ENCODE assay signal across 16 cellular contexts in genomic region chr17:42781639-42782401, GRCh38. TPM values are rescaled to one million over a fixed set of nuclear protein-coding genes. Genes with fewer than 3 reads are reported as not detected.
DNase-seq lines count a peak whose midpoint lies in the region; ATAC-seq, FAIRE-seq and TF ChIP-seq lines count a peak whose summit lies in the region.
"Had no signal": no experiment of that assay in that cellular context is flagged by ENCODE, and none has a peak within 500 bp of the region (broad histone marks: within the 10 kb centered on the region; RNA-seq: fewer than 3 reads in every experiment).

No MANE protein-coding gene starts in this region.

- peaks cover 44% of the 10 kb centered on the region for H4K20me1 ChIP-seq in astrocyte (ENCODE audit: insufficient read depth, low read length)

- DNase-seq in GM10266 (ENCODE audit: extremely low spot score): peak; percentile 44
- DNase-seq in astrocyte (ENCODE audit: low read depth): no peak
- DNase-seq in glutamatergic neuron: no peak
- no peak for DNase-seq in hypothalamus (lab: John Stamatoyannopoulos, UW)
- DNase-seq in activated naive CD4-positive, alpha-beta T cell (lab: John Stamatoyannopoulos, UW): no peak
- no peak for DNase-seq in T1000 (lab: John Stamatoyannopoulos, UW)
- DNase-seq: activated CD4-positive, alpha-beta T cell treated with anti-CD3 and anti-CD28 coated beads for 4 hours; hippocampal formation; NCI-H748 treated with DMSO at 0.1 percent for 48 hours; uterus had no signal

- H3K27me3 Mint-ChIP-seq in astrocyte (ENCODE audit: low read depth, unreplicated experiment) (no peaks in the 10 kb centered on the region), glutamatergic neuron (ENCODE audit: unreplicated experiment) (peaks cover 18% of the 10 kb centered on the region)

- FAIRE-seq in astrocyte (lab: Jason Lieb, UNC): no peak
- FAIRE-seq: D721Med had no signal

- H3K4me1 Mint-ChIP-seq in astrocyte (ENCODE audit: low read depth, unreplicated experiment) (peaks cover 25% of the 10 kb centered on the region), glutamatergic neuron (ENCODE audit: low read depth, unreplicated experiment) (no peaks in the 10 kb centered on the region)

- H3K9me3 Mint-ChIP-seq in astrocyte (ENCODE audit: unreplicated experiment) (no peaks in the 10 kb centered on the region), glutamatergic neuron (ENCODE audit: unreplicated experiment) (peaks cover 8% of the 10 kb centered on the region)
- H3K9me3 Mint-ChIP-seq: activated T-helper 17 cell treated with anti-CD3 and anti-CD28 coated beads, Interleukin-2, amount 50 U/mL, for 72 hours had no signal

- TF ChIP-seq CTCF in GM10266 (IDR thresholded peaks at IDR 0.05; ENCODE audit: control insufficient read depth, insufficient read depth, low read depth, missing control alignments): no peak
- TF ChIP-seq CTCF in astrocyte (IDR thresholded peaks at IDR 0.05; ENCODE audit: insufficient read depth, low read depth, low read length): no peak
- no peak for TF ChIP-seq CTCF in glutamatergic neuron (IDR thresholded peaks at IDR 0.05; ENCODE audit: partially characterized antibody, unreplicated experiment)

- no peaks in the 10 kb centered on the region for H3K27me3 ChIP-seq in astrocyte (ENCODE audit: insufficient read depth, low read length)
- H3K27me3 ChIP-seq in skeletal muscle satellite cell (ENCODE audit: control insufficient read depth, insufficient read depth, low read length): peaks cover 48% of the 10 kb centered on the region

- H3K4me3 ChIP-seq in astrocyte (ENCODE audit: insufficient read depth, low read depth, low read length) (peak overlapping the region; percentile 85), skeletal muscle satellite cell (ENCODE audit: low read length) (peak overlapping the region; percentile 73)

- peak overlapping the region; percentile 96 for H3K4me2 ChIP-seq in astrocyte (ENCODE audit: low read length)
- H3K4me2 ChIP-seq in skeletal muscle satellite cell (ENCODE audit: low read length): peak overlapping the region; percentile 93

- H3K4me1 ChIP-seq in astrocyte (ENCODE audit: insufficient read depth, low read length) (peaks cover 43% of the 10 kb centered on the region), skeletal muscle satellite cell (ENCODE audit: control insufficient read depth, insufficient read depth, low read length) (peaks cover 50% of the 10 kb centered on the region)

- H3K27ac Mint-ChIP-seq in astrocyte (ENCODE audit: unreplicated experiment) (peak overlapping the region; percentile 83), glutamatergic neuron (ENCODE audit: unreplicated experiment) (no peak overlapping the region)
- H3K27ac Mint-ChIP-seq: activated T-helper 17 cell treated with anti-CD3 and anti-CD28 coated beads, Interleukin-2, amount 50 U/mL, for 72 hours had no signal

- H3K79me2 ChIP-seq in astrocyte (ENCODE audit: insufficient read depth, low read length): peaks cover 47% of the 10 kb centered on the region

- H3K4me3 Mint-ChIP-seq in astrocyte (ENCODE audit: unreplicated experiment) (peak overlapping the region; percentile 92), glutamatergic neuron (ENCODE audit: unreplicated experiment) (peak overlapping the region; percentile 77)
- H3K4me3 Mint-ChIP-seq: activated T-helper 17 cell treated with anti-CD3 and anti-CD28 coated beads, Interleukin-2, amount 50 U/mL, for 72 hours had no signal

- ATAC-seq in HG02678 (IDR thresholded peaks at IDR 0.05; ENCODE audit: unreplicated experiment): no peak

- peaks cover 10% of the 10 kb centered on the region for H3K36me3 ChIP-seq in astrocyte (ENCODE audit: insufficient read depth, low read length)
- H3K36me3 ChIP-seq in skeletal muscle satellite cell (ENCODE audit: insufficient read depth, low read length): peaks cover 29% of the 10 kb centered on the region
- H3K36me3 ChIP-seq: uterus had no signal

- H3K27ac ChIP-seq in astrocyte (ENCODE audit: low read depth, low read length): peak overlapping the region; percentile 10
- H3K27ac ChIP-seq: uterus had no signal

- H3K36me3 Mint-ChIP-seq in astrocyte (ENCODE audit: low read depth, unreplicated experiment) (peaks cover 11% of the 10 kb centered on the region), glutamatergic neuron (ENCODE audit: unreplicated experiment) (peaks cover 5% of the 10 kb centered on the region)

- H2AFZ ChIP-seq in astrocyte (ENCODE audit: low read depth, low read length): no peak overlapping the region

- H3K9me3 ChIP-seq in astrocyte (ENCODE audit: insufficient read depth, low read depth, low read length): no peaks in the 10 kb centered on the region
- no peaks in the 10 kb centered on the region for H3K9me3 ChIP-seq in skeletal muscle satellite cell (replicated peaks; ENCODE audit: low read length)
- H3K9me3 ChIP-seq: uterus had no signal

- H3K9ac ChIP-seq in astrocyte (ENCODE audit: low read length) (peak overlapping the region; percentile 85), skeletal muscle satellite cell (ENCODE audit: low read depth, low read length) (peak overlapping the region; percentile 80)

RNA-seq across cellular contexts. Expression of gene WNK4, which starts 1.4 kb away (rescaled TPM):
- 22.8 and 34.8 TPM in 2 replicates for total RNA-seq in astrocyte
- 2.7 TPM for total RNA-seq in glutamatergic neuron (ENCODE audit: unreplicated experiment)
- total RNA-seq in skeletal muscle satellite cell (2012; rRNA removed): 0.76 and 2.0 TPM in 2 replicates
- total RNA-seq: skeletal muscle tissue had no signal

RNA-seq across cellular contexts. Expression of gene VPS25, which starts 8.6 kb away (rescaled TPM):
- total RNA-seq in astrocyte (49.5 and 53.2 TPM in 2 replicates), glutamatergic neuron (ENCODE audit: unreplicated experiment) (84.3 TPM)
- total RNA-seq in skeletal muscle satellite cell (2012; rRNA removed): 73.3 and 78.2 TPM in 2 replicates

RNA-seq across cellular contexts. Expression of gene COA3, which starts 16.7 kb away (rescaled TPM):
- total RNA-seq in astrocyte (31.8 and 34.3 TPM in 2 replicates), glutamatergic neuron (ENCODE audit: unreplicated experiment) (56.7 TPM)
- 53.2 and 55.9 TPM in 2 replicates for total RNA-seq in skeletal muscle satellite cell (2012; rRNA removed)

RNA-seq across cellular contexts. Expression of gene CNTD1, which starts 16.8 kb away (rescaled TPM):
- not detected in 2 replicates for total RNA-seq in astrocyte
- not detected for total RNA-seq in glutamatergic neuron (ENCODE audit: unreplicated experiment)
- total RNA-seq in skeletal muscle satellite cell (2012; rRNA removed): under 0.01 TPM in 1 of 2 replicates, not detected in the other
- total RNA-seq: mononuclear cell had no signal

RNA-seq across cellular contexts. Expression of gene RAMP2, which starts 20.8 kb away (rescaled TPM):
- total RNA-seq in astrocyte (6.1 and 6.8 TPM in 2 replicates), glutamatergic neuron (ENCODE audit: unreplicated experiment) (4.6 TPM)
- 1.5 TPM in 1 of 2 replicates, not detected in the other for total RNA-seq in skeletal muscle satellite cell (2012; rRNA removed)
- total RNA-seq: activated T-helper 17 cell treated with anti-CD3 and anti-CD28 coated beads, Interleukin-2, amount 50 U/mL, for 72 hours; mononuclear cell had no signal
